In the genomic region with DNA sequence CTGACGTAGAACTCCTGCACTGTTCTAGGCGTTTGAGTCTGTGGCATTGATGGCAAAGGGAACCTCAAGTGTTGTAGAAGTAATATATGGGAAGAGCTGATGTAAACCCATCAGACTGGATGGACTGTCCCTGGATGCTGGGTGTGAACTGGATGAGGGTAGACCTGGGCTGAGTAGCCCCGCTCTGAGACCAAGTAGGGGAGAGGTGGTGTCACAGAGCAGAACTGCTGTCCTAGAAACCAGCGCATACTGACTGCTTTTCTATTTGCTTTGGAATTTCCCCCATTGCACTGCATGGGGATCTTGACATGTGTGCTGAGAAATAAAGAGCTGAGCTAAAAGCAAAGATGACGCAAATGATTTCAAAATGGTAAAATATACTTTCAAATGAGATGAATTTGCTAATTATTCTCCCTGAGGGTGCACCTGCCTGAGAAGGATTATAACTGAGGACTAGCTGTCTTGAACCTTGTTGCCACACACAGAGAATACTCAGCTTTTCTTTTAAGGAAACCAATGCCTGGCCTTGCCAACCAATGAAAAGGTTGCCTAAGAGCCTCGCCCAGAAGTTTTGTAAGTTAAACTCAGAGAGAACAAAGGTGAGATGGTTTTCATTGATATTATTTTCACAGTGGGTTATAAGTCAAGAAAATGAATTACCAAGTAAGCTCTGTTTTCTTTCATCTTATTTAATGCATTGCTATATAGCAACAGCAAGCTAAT, we compare ENCODE assay signal across 30 cellular contexts. TPM values are rescaled to one million over a fixed set of nuclear protein-coding genes. Genes with fewer than 3 reads are reported as not detected.
"Had no signal": no experiment of that assay in that cellular context is flagged by ENCODE, and none has a peak within 500 bp of the region (broad histone marks: within the 10 kb centered on the region; RNA-seq: fewer than 3 reads in every experiment).

No MANE protein-coding gene starts in this region.

- H3K4me1 Mint-ChIP-seq: brain, immature natural killer cell, naive B cell, neural crest cell had no signal

- H3K4me1 ChIP-seq: ascending aorta, foreskin keratinocyte, heart left ventricle, left lung, parathyroid adenoma, psoas muscle, spleen, tibial nerve had no signal

- H3K27ac ChIP-seq: ascending aorta, coronary artery, foreskin keratinocyte, heart left ventricle, left lung, parathyroid adenoma, psoas muscle, spleen, tibial nerve, VCaP had no signal

- H3K4me3 ChIP-seq: ascending aorta, coronary artery, heart left ventricle, left lung, lung, psoas muscle, spleen, tibial nerve had no signal

- H3K36me3 Mint-ChIP-seq: activated CD4-positive, alpha-beta memory T cell treated with anti-CD3 and anti-CD28 coated beads for 36 hours; immature natural killer cell; naive B cell had no signal

- H3K4me3 Mint-ChIP-seq: activated CD4-positive, alpha-beta memory T cell treated with anti-CD3 and anti-CD28 coated beads for 36 hours; activated naive CD4-positive, alpha-beta T cell treated with anti-CD3 and anti-CD28 coated beads for 36 hours; activated naive CD8-positive, alpha-beta T cell treated with anti-CD3 and anti-CD28 coated beads, Interleukin-2, amount 10 ng/mL, durations not matched to agents 7 days and 5 days; activated T-helper 1 cell treated with anti-CD3 and anti-CD28 coated beads, Interleukin-12 subunit alpha, Interleukin-12 subunit beta, Interleukin-2, Interleukin-4 antibody, amounts not matched to agents 30 ng/mL and 10 ng/mL and 1 ng/mL, durations not matched to agents 14 hours and 24 hours and 36 hours; brain; effector memory CD8-positive, alpha-beta T cell; immature natural killer cell; naive B cell; neural crest cell; T-helper 1 cell treated with Interleukin-12 subunit alpha and Interleukin-12 subunit beta and Interleukin-4 antibody, amounts not matched to agents 30 μg/mL and 1 μg/mL, for 36 hours had no signal

- DNase-seq: activated CD4-positive, alpha-beta memory T cell treated with anti-CD3 and anti-CD28 coated beads for 36 hours; activated CD4-positive, alpha-beta T cell treated with anti-CD3 and anti-CD28 coated beads for 48 hours; activated CD8-positive, alpha-beta memory T cell treated with anti-CD3 and anti-CD28 coated beads, Interleukin-2, amount 50 U/mL, for 4 hours; activated effector memory CD4-positive, alpha-beta T cell treated with anti-CD3 and anti-CD28 coated beads, Interleukin-2, amount 50 U/mL, for 16 hours; activated naive CD4-positive, alpha-beta T cell treated with anti-CD3 and anti-CD28 coated beads for 36 hours; activated naive CD8-positive, alpha-beta T cell treated with anti-CD3 and anti-CD28 coated beads, Interleukin-2, amount 10 ng/mL, durations not matched to agents 7 days and 5 days; activated T-cell treated with anti-CD3 and anti-CD28 coated beads, Interleukin-2, amount 50 U/mL, for 1 hour; effector memory CD8-positive, alpha-beta T cell; foreskin keratinocyte; heart left ventricle; hypothalamus; immature natural killer cell; left lung; naive B cell; nucleus accumbens; psoas muscle; spleen; stimulated activated naive CD4-positive, alpha-beta T cell treated with Interleukin-2 at 50 U/mL for 16 hours; T-helper 9 cell had no signal

- ATAC-seq: effector memory CD8-positive, alpha-beta T cell; foreskin keratinocyte; heart left ventricle; left lung; psoas muscle had no signal

- H3K27ac Mint-ChIP-seq: activated CD4-positive, alpha-beta memory T cell treated with anti-CD3 and anti-CD28 coated beads for 36 hours; activated naive CD4-positive, alpha-beta T cell treated with anti-CD3 and anti-CD28 coated beads for 36 hours; activated naive CD8-positive, alpha-beta T cell treated with anti-CD3 and anti-CD28 coated beads, Interleukin-2, amount 10 ng/mL, durations not matched to agents 7 days and 5 days; activated T-helper 1 cell treated with anti-CD3 and anti-CD28 coated beads, Interleukin-12 subunit alpha, Interleukin-12 subunit beta, Interleukin-2, Interleukin-4 antibody, amounts not matched to agents 30 ng/mL and 10 ng/mL and 1 ng/mL, durations not matched to agents 14 hours and 24 hours and 36 hours; brain; effector memory CD8-positive, alpha-beta T cell; immature natural killer cell; naive B cell; T-helper 1 cell treated with Interleukin-12 subunit alpha and Interleukin-12 subunit beta and Interleukin-4 antibody, amounts not matched to agents 30 μg/mL and 1 μg/mL, for 36 hours had no signal

- H3K9me3 Mint-ChIP-seq: activated CD4-positive, alpha-beta memory T cell treated with anti-CD3 and anti-CD28 coated beads for 36 hours; activated naive CD4-positive, alpha-beta T cell treated with anti-CD3 and anti-CD28 coated beads for 36 hours; activated naive CD8-positive, alpha-beta T cell treated with anti-CD3 and anti-CD28 coated beads, Interleukin-2, amount 10 ng/mL, durations not matched to agents 7 days and 5 days; activated T-helper 1 cell treated with anti-CD3 and anti-CD28 coated beads, Interleukin-12 subunit alpha, Interleukin-12 subunit beta, Interleukin-2, Interleukin-4 antibody, amounts not matched to agents 30 ng/mL and 10 ng/mL and 1 ng/mL, durations not matched to agents 14 hours and 24 hours and 36 hours; effector memory CD8-positive, alpha-beta T cell; immature natural killer cell; naive B cell; neural crest cell; T-helper 1 cell treated with Interleukin-12 subunit alpha and Interleukin-12 subunit beta and Interleukin-4 antibody, amounts not matched to agents 30 μg/mL and 1 μg/mL, for 36 hours had no signal

- FAIRE-seq: TTC549 had no signal

- H2AFZ ChIP-seq: parathyroid adenoma had no signal

- H3K36me3 ChIP-seq: ascending aorta, heart left ventricle, left lung, spleen, tibial nerve had no signal

- H3K9ac ChIP-seq: parathyroid adenoma had no signal

- H3K27me3 ChIP-seq: ascending aorta, foreskin keratinocyte, tibial nerve had no signal

- H3K9me3 ChIP-seq: ascending aorta, heart left ventricle, left lung, psoas muscle, spleen, tibial nerve had no signal

- H3K79me2 ChIP-seq: parathyroid adenoma had no signal

RNA-seq across cellular contexts. Expression of a gene that starts 44.8 kb away (rescaled TPM):
- total RNA-seq: ascending aorta had no signal
- polyA plus RNA-seq: foreskin keratinocyte had no signal
